ENCODE assay signal across 8 cellular contexts in genomic region chr4:98626350-98626749, GRCh38. TPM values are rescaled to one million over a fixed set of nuclear protein-coding genes. Genes with fewer than 3 reads are reported as not detected.
DNase-seq lines count a peak whose midpoint lies in the region; ATAC-seq and TF ChIP-seq lines count a peak whose summit lies in the region.

No MANE protein-coding gene starts in this region.

- no peak for ATAC-seq in GM19328 (IDR thresholded peaks at IDR 0.05; ENCODE audit: unreplicated experiment)
- no peak for ATAC-seq in left colon

- peak; percentile 8 for TF ChIP-seq CTCF in epithelial cell of esophagus (IDR thresholded peaks at IDR 0.05; ENCODE audit: insufficient read depth, low read depth, low read length, missing control alignments)

- intact Hi-C loops in left colon (cut with DNase I, micrococcal nuclease), result no loop called here

- DNase-seq in G401 (ENCODE audit: low spot score), result peak; percentile 68
- DNase-seq in RPMI7951 (ENCODE audit: low read depth), result peak; percentile 85
- DNase-seq in epithelial cell of esophagus (ENCODE audit: low read depth), result peak; percentile 93
- peak; percentile 90 for DNase-seq in renal cortical epithelial cell (ENCODE audit: low read depth)
- no peak for DNase-seq in SHP77 treated with DMSO at 0.1 percent for 48 hours (lab: John Stamatoyannopoulos, UW)
- DNase-seq in central memory CD4-positive, alpha-beta T cell, result no peak
- no peak for DNase-seq in left colon

- no peak overlapping the region for H3K4me3 ChIP-seq in epithelial cell of esophagus (ENCODE audit: low read length)

- in situ Hi-C loops in G401 (cut with HindIII; ENCODE audit: low sequenced_read_pairs), result no loop called here

RNA-seq across cellular contexts. Expression of gene TSPAN5, which starts 32.1 kb away (rescaled TPM):
- total RNA-seq in G401 (2014; rRNA removed; shearing (Covaris generic)), result not detected in 2 replicates
- 25.2 and 26.6 TPM in 2 replicates for total RNA-seq in RPMI7951 (2014; rRNA removed; shearing (Covaris generic))
- total RNA-seq in renal cortical epithelial cell (12.2 and 28.4 TPM in 2 replicates), left colon (1 to 10 TPM; 2.8 to 6.9 TPM)

Comparison
In these comparisons a context has a peak if more than half of its experiments do, and no peak if none do; other contexts are left out.
1. DNase-seq: peak in G401 (single experiment), RPMI7951 (single experiment), epithelial cell of esophagus (single experiment) and renal cortical epithelial cell (single experiment); none in SHP77 treated with DMSO at 0.1 percent for 48 hours (single experiment), central memory CD4-positive, alpha-beta T cell (single experiment) and left colon (0 of 2).